ENCODE assay signal across 9 cellular contexts in genomic region chr5:86376214-86376613, GRCh38.
"Had no signal": no experiment of that assay in that cellular context is flagged by ENCODE, and none has a peak within 500 bp of the region (broad histone marks: within the 10 kb centered on the region; RNA-seq: fewer than 3 reads in every experiment).

No MANE protein-coding gene starts in this region.

- H3K4me3 ChIP-seq: GM23248, HAP-1 had no signal

- ATAC-seq: HCT116 had no signal

- H3K36me3 ChIP-seq: HAP-1 had no signal

- H3K9me3 ChIP-seq: HAP-1 had no signal

- H3K27ac ChIP-seq: GM23248, HL-60 had no signal

- H2AFZ ChIP-seq: GM23248 had no signal

- H3K9ac ChIP-seq: GM23248 had no signal

- H3K4me1 ChIP-seq: HAP-1 had no signal

- DNase-seq: GM23248, GOT3, H7, HFFc6, IMR-90, KBM-7 had no signal

- H3K27ac Mint-ChIP-seq: HFFc6 had no signal

- H3K4me3 Mint-ChIP-seq: HFFc6 had no signal
